16 cellular contexts compared by ENCODE assay signal in genomic region chr2:214800180-214800579, GRCh38.
"Had no signal": no experiment of that assay in that cellular context is flagged by ENCODE, and none has a peak within 500 bp of the region (broad histone marks: within the 10 kb centered on the region; RNA-seq: fewer than 3 reads in every experiment).

No MANE protein-coding gene starts in this region.

- H3K4me1 ChIP-seq: adrenal gland, sigmoid colon had no signal

- H3K27me3 Mint-ChIP-seq: stimulated activated memory B cell treated with anti-CD40 and anti-IgM and Interleukin-4, amounts not matched to agents 10 μg/mL and 1 μg/mL and 100 μg/mL, for 72 hours had no signal

- FAIRE-seq: astrocyte had no signal

- ATAC-seq: natural killer cell; stimulated activated memory B cell treated with anti-CD40 and anti-IgM and Interleukin-4, amounts not matched to agents 10 μg/mL and 1 μg/mL and 100 μg/mL, for 72 hours had no signal

- H3K4me3 Mint-ChIP-seq: activated T-cell treated with anti-CD3 and anti-CD28 coated beads, Interleukin-2, amount 50 U/mL, for 72 hours; immature natural killer cell; natural killer cell; stimulated activated memory B cell treated with anti-CD40 and anti-IgM and Interleukin-4, amounts not matched to agents 10 μg/mL and 1 μg/mL and 100 μg/mL, for 72 hours had no signal

- H3K36me3 ChIP-seq: adrenal gland, sigmoid colon had no signal

- H3K27ac Mint-ChIP-seq: activated T-cell treated with anti-CD3 and anti-CD28 coated beads, Interleukin-2, amount 50 U/mL, for 72 hours; immature natural killer cell; natural killer cell; stimulated activated memory B cell treated with anti-CD40 and anti-IgM and Interleukin-4, amounts not matched to agents 10 μg/mL and 1 μg/mL and 100 μg/mL, for 72 hours had no signal

- H3K4me3 ChIP-seq: adrenal gland, esophagus squamous epithelium, sigmoid colon, thoracic aorta had no signal

- H3K9me3 ChIP-seq: adrenal gland, esophagus squamous epithelium, sigmoid colon, thoracic aorta had no signal

- H3K36me3 Mint-ChIP-seq: natural killer cell had no signal

- H3K27ac ChIP-seq: adrenal gland, esophagus squamous epithelium, sigmoid colon, thoracic aorta had no signal

- H3K27me3 ChIP-seq: adrenal gland, esophagus squamous epithelium, sigmoid colon had no signal

- H3K9me3 Mint-ChIP-seq: activated naive CD4-positive, alpha-beta T cell treated with anti-CD3 and anti-CD28 coated beads, Interleukin-2, amount 50 U/mL, for 72 hours; activated T-cell treated with anti-CD3 and anti-CD28 coated beads, Interleukin-2, amount 50 U/mL, for 72 hours; immature natural killer cell; natural killer cell; stimulated activated memory B cell treated with anti-CD40 and anti-IgM and Interleukin-4, amounts not matched to agents 10 μg/mL and 1 μg/mL and 100 μg/mL, for 72 hours had no signal

- DNase-seq: activated CD4-positive, CD25-positive, alpha-beta regulatory T cell treated with anti-CD3 and anti-CD28 coated beads, Interleukin-2, amount 50 U/mL, for 72 hours; activated gamma-delta T cell treated with Interleukin-2 at 50 U/mL for 16 hours; activated T-cell treated with anti-CD3 and anti-CD28 coated beads, Interleukin-2, amount 50 U/mL, for 72 hours; adrenal gland; effector memory CD4-positive, alpha-beta T cell; esophagus squamous epithelium; immature natural killer cell; kidney glomerular epithelial cell; natural killer cell; nucleus accumbens; sigmoid colon; stimulated activated CD4-positive, alpha-beta T cell treated with anti-CD3 and anti-CD28 coated beads, Interleukin-4, amount 100 ng/mL, for 4 hours had no signal
